Comparison of ENCODE assay signal across 27 cellular contexts in genomic region chr4:74369860-74370259, GRCh38. TPM values are rescaled to one million over a fixed set of nuclear protein-coding genes. Genes with fewer than 3 reads are reported as not detected.
DNase-seq lines count a peak whose midpoint lies in the region; ATAC-seq, FAIRE-seq and TF ChIP-seq lines count a peak whose summit lies in the region.
"Had no signal": no experiment of that assay in that cellular context is flagged by ENCODE, and none has a peak within 500 bp of the region (broad histone marks: within the 10 kb centered on the region; RNA-seq: fewer than 3 reads in every experiment).

No MANE protein-coding gene starts in this region.

- no peak overlapping the region for H3K27ac ChIP-seq in IMR-90 (ENCODE audit: insufficient read depth, low read length)
- peak overlapping the region; percentile 23; the same call in 1 of the 3 replicates for H3K27ac ChIP-seq in K562 (ENCODE audit: extremely low read depth, low read depth, low read length)
- H3K27ac ChIP-seq: HL-60 had no signal

- no peaks in the 10 kb centered on the region for H3K9me3 Mint-ChIP-seq in stimulated activated naive CD8-positive, alpha-beta T cell treated with anti-CD3 and anti-CD28 coated beads, Interleukin-15, Interleukin-2, amounts not matched to agents 100 ng/mL and 50 ng/mL, for 24 hours
- H3K9me3 Mint-ChIP-seq: CD4-positive, CD25-positive, alpha-beta regulatory T cell; T-helper 1 cell treated with Interleukin-12 subunit alpha and Interleukin-12 subunit beta and Interleukin-4 antibody, amounts not matched to agents 30 μg/mL and 1 μg/mL, for 36 hours had no signal

- TF ChIP-seq RAD21 in IMR-90 (IDR thresholded peaks at IDR 0.05; ENCODE audit: low read length) = no peak
- no peak for TF ChIP-seq RAD21 in K562 (CRISPR knock-in tag; conservative IDR thresholded peaks at IDR 0.05 in 1 of 2, IDR thresholded peaks at IDR 0.05 in 1 of 2)

- POLR2A ChIA-PET in IMR-90 (lab: Charles Lee; ENCODE audit: unreplicated experiment) = no interaction called here
- POLR2A ChIA-PET in K562 (lab: Yijun Ruan, JAX) = interaction anchor here (0.6 kb wide), 1 partner anchor 9 kb away, joined by 3 read pairs; no protein-coding TSS in a partner anchor

- peaks cover 10% of the 10 kb centered on the region for H3K4me1 Mint-ChIP-seq in stimulated activated naive CD8-positive, alpha-beta T cell treated with anti-CD3 and anti-CD28 coated beads, Interleukin-15, Interleukin-2, amounts not matched to agents 100 ng/mL and 50 ng/mL, for 24 hours (ENCODE audit: low read depth)

- H3K9me1 ChIP-seq in IMR-90 (ENCODE audit: insufficient read depth, low read length) (no peaks in the 10 kb centered on the region), K562 (ENCODE audit: control insufficient read depth, insufficient read depth, low read length) (no peaks in the 10 kb centered on the region)

- H3K9ac ChIP-seq in IMR-90 (ENCODE audit: low read depth, low read length) (no peak overlapping the region), K562 (ENCODE audit: insufficient read depth in 1 of 2, low read depth in 2 of 2, low read length in 2 of 2) (no peak overlapping the region)

- H2AFZ ChIP-seq in IMR-90 (replicated peaks; ENCODE audit: low read length, poor library complexity) (peak overlapping the region; percentile 16), K562 (ENCODE audit: low read depth, low read length) (peak overlapping the region; percentile 74)

- no peaks in the 10 kb centered on the region for H4K20me1 ChIP-seq in IMR-90 (ENCODE audit: insufficient read depth, low read length)
- no peaks in the 10 kb centered on the region for H4K20me1 ChIP-seq in K562 (replicated peaks; ENCODE audit: control insufficient read depth, insufficient read depth, low read length)

- no peaks in the 10 kb centered on the region for H3K36me3 Mint-ChIP-seq in stimulated activated naive CD8-positive, alpha-beta T cell treated with anti-CD3 and anti-CD28 coated beads, Interleukin-15, Interleukin-2, amounts not matched to agents 100 ng/mL and 50 ng/mL, for 24 hours (ENCODE audit: low read depth)
- H3K36me3 Mint-ChIP-seq: CD4-positive, CD25-positive, alpha-beta regulatory T cell had no signal

- H3K4me2 ChIP-seq in IMR-90 (ENCODE audit: low read depth, low read length) (no peak overlapping the region), K562 (ENCODE audit: insufficient read depth, low read length) (peak overlapping the region; percentile 31)

- intact Hi-C loops in IMR-90 (cut with micrococcal nuclease) (loop anchor here (2.0 kb wide), 1 partner anchor 49 kb away; no protein-coding TSS in a partner anchor), K562 (cut with micrococcal nuclease) (loop anchor here (2.0 to 10.0 kb wide), 2 partner anchors 49 to 145 kb away; no protein-coding TSS in a partner anchor), cardiac septum (cut with DNase I) (no loop called here)

- no peak for FAIRE-seq in K562 (lab: Jason Lieb, UNC)
- FAIRE-seq: G401.6, GM19239, H54 had no signal

- no peak overlapping the region for H3K4ac ChIP-seq in IMR-90 (ENCODE audit: low read depth, low read length)

- H3K9me3 ChIP-seq in IMR-90 (ENCODE audit: control insufficient read depth, insufficient read depth, low read length) (no peaks in the 10 kb centered on the region), K562 (replicated peaks; ENCODE audit: control insufficient read depth, insufficient read depth, low read depth, low read length) (no peaks in the 10 kb centered on the region; the same call in 1 of the 2 replicates)

- no peak for ATAC-seq in stimulated activated naive CD8-positive, alpha-beta T cell treated with anti-CD3 and anti-CD28 coated beads, Interleukin-15, Interleukin-2, amounts not matched to agents 100 U/mL and 50 U/mL, for 24 hours
- ATAC-seq in IMR-90 (ENCODE audit: low read depth) (no peak), K562 (peak; percentile 8)

- no peak for DNase-seq in stimulated activated naive CD8-positive, alpha-beta T cell treated with anti-CD3 and anti-CD28 coated beads, Interleukin-15, Interleukin-2, amounts not matched to agents 100 U/mL and 50 U/mL, for 24 hours
- DNase-seq in IMR-90 (no peak), K562 (ENCODE audit: extremely low read depth in 1 of 4, low spot score in 3 of 4) (no peak), KBM-7 (no peak), cardiac septum (ENCODE audit: low spot score) (no peak), foreskin fibroblast (no peak)
- no peak for DNase-seq in stimulated activated naive CD4-positive, alpha-beta T cell treated with Interleukin-2 at 50 U/mL for 16 hours (lab: John Stamatoyannopoulos, UW)
- DNase-seq: CD4-positive, CD25-positive, alpha-beta regulatory T cell; DMS153; NCI-H1417; NCI-H1694 treated with DMSO at 0.1 percent for 48 hours; NCI-H2081 treated with DMSO at 0.1 percent for 48 hours; NCI-H2171 treated with DMSO at 0.1 percent for 48 hours; NCI-H524 treated with DMSO at 0.1 percent for 48 hours; NCI-H82; Right ventricle myocardium superior had no signal

- H4K5ac ChIP-seq in IMR-90 (ENCODE audit: low read depth, low read length) = no peak overlapping the region

- H3K27ac Mint-ChIP-seq in stimulated activated naive CD8-positive, alpha-beta T cell treated with anti-CD3 and anti-CD28 coated beads, Interleukin-15, Interleukin-2, amounts not matched to agents 100 ng/mL and 50 ng/mL, for 24 hours = peak overlapping the region; percentile 59
- H3K27ac Mint-ChIP-seq: B cell; CD4-positive, CD25-positive, alpha-beta regulatory T cell; T-helper 1 cell treated with Interleukin-12 subunit alpha and Interleukin-12 subunit beta and Interleukin-4 antibody, amounts not matched to agents 30 μg/mL and 1 μg/mL, for 36 hours had no signal

- no peak for TF ChIP-seq EP300 in K562 (IDR thresholded peaks at IDR 0.05; ENCODE audit: low read length)

- no peak overlapping the region for H3K23ac ChIP-seq in IMR-90 (ENCODE audit: low read depth, low read length)

- no peak overlapping the region for H3K4me3 ChIP-seq in IMR-90 (ENCODE audit: insufficient read depth, low read depth, low read length)
- H3K4me3 ChIP-seq in K562 = no peak overlapping the region
- no peak overlapping the region for H3K4me3 ChIP-seq in foreskin fibroblast (ENCODE audit: low read depth in 1 of 2, low read length in 2 of 2)

- no peak overlapping the region for H3K4me3 Mint-ChIP-seq in stimulated activated naive CD8-positive, alpha-beta T cell treated with anti-CD3 and anti-CD28 coated beads, Interleukin-15, Interleukin-2, amounts not matched to agents 100 ng/mL and 50 ng/mL, for 24 hours
- H3K4me3 Mint-ChIP-seq: B cell; CD4-positive, CD25-positive, alpha-beta regulatory T cell; T-helper 1 cell treated with Interleukin-12 subunit alpha and Interleukin-12 subunit beta and Interleukin-4 antibody, amounts not matched to agents 30 μg/mL and 1 μg/mL, for 36 hours had no signal

- no peak overlapping the region for H3K56ac ChIP-seq in IMR-90 (ENCODE audit: extremely low read depth, insufficient read depth, low read length)

- in situ Hi-C loops in IMR-90 (cut with MboI; ENCODE audit: low sequenced_read_pairs) = loop anchor here (5.0 kb wide), 1 partner anchor 302 kb away; no protein-coding TSS in a partner anchor
- in situ Hi-C loops in K562 (cut with MboI) = loop anchor here (10.0 kb wide), 1 partner anchor 165 kb away; no protein-coding TSS in a partner anchor
- in situ Hi-C loops in KBM-7 (cut with MboI; ENCODE audit: low pct_unique_long_range_greater_than_20kb, low sequenced_read_pairs) = no loop called here

- CTCF ChIA-PET in IMR-90 (lab: Yijun Ruan, JAX) (interaction anchor here (0.7 to 2.2 kb wide), 5 partner anchors 10 to 306 kb away, joined by 4 to 15 read pairs (median 5); no protein-coding TSS in a partner anchor), K562 (lab: Yijun Ruan, JAX; ENCODE audit: low intra/inter-chr PET ratio) (interaction anchor here (1.3 to 1.7 kb wide), 2 partner anchors 163 to 253 kb away, joined by 5 read pairs; no protein-coding TSS in a partner anchor)

- H2BK120ac ChIP-seq in IMR-90 (ENCODE audit: low read depth, low read length) = peak overlapping the region; percentile 30; the same call in 1 of the 2 replicates

- H4K8ac ChIP-seq in IMR-90 (ENCODE audit: low read depth in 2 of 2, low read length in 2 of 2) = no peak overlapping the region

- no peak overlapping the region for H3K14ac ChIP-seq in IMR-90 (replicated peaks; ENCODE audit: low read depth, low read length)

- H3K4me1 ChIP-seq in IMR-90 (ENCODE audit: control insufficient read depth, insufficient read depth, low read length) = no peaks in the 10 kb centered on the region
- H3K4me1 ChIP-seq in K562 (replicated peaks in 1 of 2; ENCODE audit: control insufficient read depth in 2 of 2, insufficient read depth in 2 of 2, low read length in 2 of 2) = peaks cover 5 to 15% of the 10 kb centered on the region in 2 experiments; a peak in 3 of 5 replicates

- H2BK15ac ChIP-seq in IMR-90 (ENCODE audit: low read depth, low read length) = no peak overlapping the region

- no peak for TF ChIP-seq POLR2A in IMR-90 (IDR thresholded peaks at IDR 0.05; ENCODE audit: low read depth, low read length)
- no peak for TF ChIP-seq POLR2A in K562 (conservative IDR thresholded peaks at IDR 0.05)

- H3K27me3 ChIP-seq in IMR-90 (ENCODE audit: control insufficient read depth, insufficient read depth, low read length) (no peaks in the 10 kb centered on the region), K562 (ENCODE audit: control insufficient read depth in 2 of 2, insufficient read depth in 2 of 2, low read length in 2 of 2) (no peaks in the 10 kb centered on the region)

- dilution Hi-C loops in IMR-90 (cut with HindIII; ENCODE audit: low sequenced_read_pairs, unreplicated experiment) = no loop called here

- no peaks in the 10 kb centered on the region; the same call in 1 of the 2 replicates for H3K36me3 ChIP-seq in IMR-90 (ENCODE audit: control insufficient read depth, insufficient read depth, low read length)
- H3K36me3 ChIP-seq in K562 (ENCODE audit: control insufficient read depth, insufficient read depth, low read length) = peaks cover 16% of the 10 kb centered on the region; the same call in 1 of the 3 replicates

- no peak for TF ChIP-seq CTCF in IMR-90 (conservative IDR thresholded peaks at IDR 0.05; ENCODE audit: low read depth, low read length)
- TF ChIP-seq CTCF in K562 (IDR thresholded peaks at IDR 0.05 in 2 of 3, conservative IDR thresholded peaks at IDR 0.05 in 1 of 3; ENCODE audit: insufficient read depth in 2 of 3, low read depth in 1 of 3, low read length in 3 of 3) = no peak
- TF ChIP-seq CTCF in foreskin fibroblast (IDR thresholded peaks at IDR 0.05; ENCODE audit: low read depth, low read length) = no peak

- no TSS peak for BruUV-seq in IMR-90 (replicated peaks; lab: Mats Ljungman, UMichigan)
- no TSS peak for BruUV-seq in K562 (replicated peaks; lab: Mats Ljungman, UMichigan)

- H2BK20ac ChIP-seq in IMR-90 (ENCODE audit: low read depth, low read length) = no peak overlapping the region

- no peak overlapping the region for H2BK5ac ChIP-seq in IMR-90 (ENCODE audit: low read depth, low read length, poor library complexity, severe bottlenecking)

- H3K27me3 Mint-ChIP-seq in stimulated activated naive CD8-positive, alpha-beta T cell treated with anti-CD3 and anti-CD28 coated beads, Interleukin-15, Interleukin-2, amounts not matched to agents 100 ng/mL and 50 ng/mL, for 24 hours = peaks cover 44% of the 10 kb centered on the region

- H2AK9ac ChIP-seq in IMR-90 (replicated peaks; ENCODE audit: low read depth, low read length, poor library complexity) = no peak overlapping the region

- no CpG with 5 or more reads among the region's 2 CpGs for whole genome bisulfite sequencing in IMR-90 (ENCODE audit: extremely low coverage in 2 of 2, insufficient read length in 1 of 2), 2 experiments
- 13% methylated on average over 2 of the region's 2 CpGs for WGBS in K562 (ENCODE audit: insufficient coverage, low coverage, missing lambda C conversion rate)

- no peaks in the 10 kb centered on the region for H3K79me1 ChIP-seq in IMR-90 (ENCODE audit: low read depth in 1 of 2, low read length in 2 of 2)

- peaks cover 91% of the 10 kb centered on the region for H3K79me2 ChIP-seq in K562 (ENCODE audit: control insufficient read depth, insufficient read depth, low read length)

- no peak overlapping the region for H2AK5ac ChIP-seq in IMR-90 (ENCODE audit: low read depth, low read length)

- H3K18ac ChIP-seq in IMR-90 (ENCODE audit: low read depth, low read length) = no peak overlapping the region

- no peak overlapping the region for H4K91ac ChIP-seq in IMR-90 (ENCODE audit: insufficient read depth, low read depth, low read length)

RNA-seq across cellular contexts. Expression of gene EREG, which starts 4.9 kb away (rescaled TPM):
- total RNA-seq in IMR-90 (2012; rRNA removed) = 0.36 and 1.1 TPM in 2 replicates
- 0.14 and 0.26 TPM in 2 replicates for polyA plus RNA-seq in IMR-90 (2012; rRNA removed)
- 0.07 and 0.21 TPM in 2 replicates for polyA plus RNA-seq in IMR-90 (2012; cell fraction: cytosol; rRNA removed)
- 0.30 and 1.1 TPM in 2 replicates for polyA plus RNA-seq in IMR-90 (2012; cell fraction: nucleus; rRNA removed; ENCODE audit: low replicate concordance)
- total RNA-seq in K562 (2011; cell fraction: chromatin; rRNA removed; ENCODE audit: low replicate concordance) = 6.4 and 18.1 TPM in 2 replicates
- total RNA-seq in K562 (2011; cell fraction: nucleolus; rRNA removed) = 3.8 and 5.1 TPM in 2 replicates
- 12.1 and 22.8 TPM in 2 replicates for total RNA-seq in K562 (2011; cell fraction: nucleoplasm; rRNA removed)
- 2.5 and 3.9 TPM in 2 replicates for total RNA-seq in K562 (2014; rRNA removed)
- total RNA-seq in K562 (2014; rRNA removed; fragmentation: Illumina TruSeq; extraction: Trizol) = 5.0 and 7.3 TPM in 2 replicates
- 2.4 and 2.6 TPM in 2 replicates for total RNA-seq in K562 (2015; rRNA removed; fragmentation: Illumina TruSeq; extraction: Trizol)
- 2.9 and 4.5 TPM in 2 replicates for total RNA-seq in K562 (2021)
- 2.7 and 7.2 TPM in 2 replicates for polyA plus RNA-seq in K562 (2011; rRNA removed)
- polyA plus RNA-seq in K562 (2011; cell fraction: cytosol; rRNA removed) = 0.89 and 4.7 TPM in 2 replicates
- 2.5 and 7.7 TPM in 2 replicates for polyA plus RNA-seq in K562 (2011; cell fraction: nucleus; rRNA removed)
- polyA plus RNA-seq in K562 (2012) = 1.9 and 2.3 TPM in 2 replicates
- polyA plus RNA-seq in K562 (2014; fragmentation: Illumina TruSeq; extraction: Trizol) = 2.3 and 4.5 TPM in 2 replicates
- 1 to 10 TPM in 1 of 2 experiments, under 1 TPM in 1; 0.97 to 1.2 TPM for polyA plus RNA-seq in K562 (2014; fragmentation: Nextera tagmentation; extraction: Ambion mirVana)
- 1.5 and 3.1 TPM in 2 replicates for polyA plus RNA-seq in K562 (2014; rRNA removed)
- polyA minus RNA-seq in K562 (2011; rRNA and poly(A)+ RNA removed) = 3.3 and 10.0 TPM in 2 replicates
- polyA minus RNA-seq in K562 (2011; cell fraction: cytosol; rRNA and poly(A)+ RNA removed) = 1.0 and 3.7 TPM in 2 replicates
- polyA minus RNA-seq in K562 (2011; cell fraction: nucleus; rRNA and poly(A)+ RNA removed) = 5.1 and 13.9 TPM in 2 replicates
- 0.05 TPM for total RNA-seq in cardiac septum
- total RNA-seq: A172, B cell, HT1080, OCI-LY7, Right ventricle myocardium superior, SK-MEL-5 had no signal
- polyA plus RNA-seq: CD4-positive, CD25-positive, alpha-beta regulatory T cell had no signal
